ENCODE assay signal across 9 cellular contexts in the genomic region with DNA sequence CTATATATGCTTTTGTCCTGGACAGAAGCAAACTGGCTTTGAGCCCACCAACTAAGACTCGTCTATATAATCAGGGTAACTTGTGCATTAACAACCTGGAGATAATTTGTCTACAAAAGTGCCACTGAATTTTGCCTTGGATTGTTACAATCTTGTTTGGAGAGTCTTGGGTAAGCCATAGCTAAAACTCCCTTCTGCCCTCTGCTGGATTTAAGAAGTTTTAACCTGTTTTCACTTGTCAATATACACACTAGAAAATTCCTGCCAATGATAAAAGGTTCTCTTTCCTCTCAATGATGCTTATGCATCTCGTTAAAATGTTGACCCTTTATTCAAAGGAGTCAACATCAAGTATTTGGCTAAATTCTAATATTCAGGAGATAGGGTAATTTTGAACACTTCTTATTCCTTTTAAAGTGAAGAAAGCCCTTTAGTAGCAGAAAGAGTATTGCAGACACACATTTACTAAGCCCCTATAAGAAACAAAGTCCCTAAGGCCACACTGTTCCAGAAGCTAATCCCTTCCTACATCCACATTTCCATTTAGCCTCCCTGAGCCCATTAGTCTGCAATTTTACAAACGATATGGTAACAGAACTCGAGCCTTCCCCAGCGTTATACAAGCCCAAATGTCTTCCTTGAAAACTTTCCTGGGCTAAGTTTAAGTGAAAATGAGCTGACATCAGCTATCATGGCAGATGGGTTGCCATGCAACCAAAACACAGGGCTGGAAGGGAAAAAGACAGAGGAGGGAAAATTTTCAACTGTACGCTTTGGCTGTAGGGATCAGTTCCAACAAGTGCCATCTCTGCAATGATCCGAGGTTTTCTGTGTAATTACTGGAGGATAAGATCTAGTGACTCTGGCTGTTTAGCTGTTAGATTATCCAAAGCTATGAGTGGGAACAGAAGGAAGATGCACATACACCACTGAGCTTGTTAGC.
A peak's percentile ranks its signal among the peaks of the same experiment; 100 is the strongest.
DNase-seq lines count a peak whose midpoint lies in the region; ATAC-seq, FAIRE-seq and TF ChIP-seq lines count a peak whose summit lies in the region.
"Had no signal": no experiment of that assay in that cellular context is flagged by ENCODE, and none has a peak within 500 bp of the region (broad histone marks: within the 10 kb centered on the region; RNA-seq: fewer than 3 reads in every experiment).

No MANE protein-coding gene starts in this region.

- H3K36me3 Mint-ChIP-seq in astrocyte (ENCODE audit: low read depth, unreplicated experiment): peaks cover 8% of the 10 kb centered on the region

- ATAC-seq in HG02610 (IDR thresholded peaks at IDR 0.05; ENCODE audit: unreplicated experiment): peak; percentile 63
- ATAC-seq in HG02623 (IDR thresholded peaks at IDR 0.05; ENCODE audit: unreplicated experiment): no peak

- H2AFZ ChIP-seq in astrocyte (ENCODE audit: low read depth, low read length): no peak overlapping the region

- H3K4me1 Mint-ChIP-seq in astrocyte (ENCODE audit: low read depth, unreplicated experiment): no peaks in the 10 kb centered on the region

- TF ChIP-seq POLR2A in uterus (IDR thresholded peaks at IDR 0.05): no peak

- H3K36me3 ChIP-seq in astrocyte (ENCODE audit: insufficient read depth, low read length): peaks cover 10% of the 10 kb centered on the region
- no peaks in the 10 kb centered on the region for H3K36me3 ChIP-seq in uterus

- no peak overlapping the region for H3K4me3 Mint-ChIP-seq in astrocyte (ENCODE audit: unreplicated experiment)

- H3K27me3 ChIP-seq in astrocyte (ENCODE audit: insufficient read depth, low read length) (no peaks in the 10 kb centered on the region), uterus (no peaks in the 10 kb centered on the region)

- no peaks in the 10 kb centered on the region for H3K9me3 Mint-ChIP-seq in astrocyte (ENCODE audit: unreplicated experiment)

- H3K4me1 ChIP-seq in astrocyte (ENCODE audit: insufficient read depth, low read length) (no peaks in the 10 kb centered on the region), uterus (no peaks in the 10 kb centered on the region)

- FAIRE-seq in astrocyte (lab: Jason Lieb, UNC): peak; percentile 79

- peaks cover 73% of the 10 kb centered on the region for H3K79me2 ChIP-seq in astrocyte (ENCODE audit: insufficient read depth, low read length)

- H3K4me2 ChIP-seq in astrocyte (ENCODE audit: low read length): no peak overlapping the region

- H3K27me3 Mint-ChIP-seq in astrocyte (ENCODE audit: low read depth, unreplicated experiment): no peaks in the 10 kb centered on the region

- H3K9ac ChIP-seq in astrocyte (ENCODE audit: low read length): no peak overlapping the region

- intact Hi-C loops in uterus (cut with DNase I; ENCODE audit: low total_unique reads): no loop called here

- DNase-seq in GM10266 (ENCODE audit: extremely low spot score) (no peak), NCI-H2196 (lab: John Stamatoyannopoulos, UW; ENCODE audit: unreplicated experiment) (peak; percentile 69), astrocyte (ENCODE audit: low read depth) (peak; percentile 29), iris pigment epithelial cell (ENCODE audit: low read depth) (peak; percentile 67), uterus (no peak), SHP77 treated with DMSO at 0.1 percent for 48 hours (lab: John Stamatoyannopoulos, UW) (no peak)

- no peak overlapping the region for H3K4me3 ChIP-seq in astrocyte (ENCODE audit: insufficient read depth, low read depth, low read length)
- no peak overlapping the region for H3K4me3 ChIP-seq in uterus
- H3K4me3 ChIP-seq: skin epidermis had no signal

- H3K27ac ChIP-seq in astrocyte (ENCODE audit: low read depth, low read length): no peak overlapping the region
- no peak overlapping the region for H3K27ac ChIP-seq in uterus
- H3K27ac ChIP-seq: skin epidermis had no signal

- H3K9me3 ChIP-seq in astrocyte (ENCODE audit: insufficient read depth, low read depth, low read length): no peaks in the 10 kb centered on the region
- H3K9me3 ChIP-seq in uterus: no peaks in the 10 kb centered on the region

- peaks cover 72% of the 10 kb centered on the region for H4K20me1 ChIP-seq in astrocyte (ENCODE audit: insufficient read depth, low read length)

- TF ChIP-seq CTCF in GM10266 (IDR thresholded peaks at IDR 0.05; ENCODE audit: control insufficient read depth, insufficient read depth, low read depth, missing control alignments) (peak; percentile 57), astrocyte (IDR thresholded peaks at IDR 0.05; ENCODE audit: insufficient read depth, low read depth, low read length) (peak; percentile 46), uterus (IDR thresholded peaks at IDR 0.05) (peak; percentile 24 to 33 (median 28))

- no peak overlapping the region for H3K27ac Mint-ChIP-seq in astrocyte (ENCODE audit: unreplicated experiment)

Comparison
In these comparisons a context has a peak if more than half of its experiments do, and no peak if none do; other contexts are left out.
1. DNase-seq: peak in NCI-H2196 (single experiment), astrocyte (single experiment) and iris pigment epithelial cell (single experiment); none in GM10266 (single experiment), uterus (0 of 2) and SHP77 treated with DMSO at 0.1 percent for 48 hours (single experiment).
2. Peak in every context shown above with its lines, with median percentiles within 50 percentile points of each other: CTCF ChIP-seq.